Comparison of ENCODE assay signal across 24 cellular contexts in genomic region chr22:39030705-39031104, GRCh38.
"Had no signal": no experiment of that assay in that cellular context is flagged by ENCODE, and none has a peak within 500 bp of the region (broad histone marks: within the 10 kb centered on the region; RNA-seq: fewer than 3 reads in every experiment).

No MANE protein-coding gene starts in this region.

- H3K27me3 Mint-ChIP-seq: activated B cell treated with CpG ODN at 0.5 μM for 24 hours; activated CD8-positive, alpha-beta T cell treated with anti-CD3 and anti-CD28 coated beads for 36 hours; activated T-helper 17 cell treated with anti-CD3 and anti-CD28 coated beads, Interleukin-2, amount 50 U/mL, for 72 hours; naive B cell; type B pancreatic cell had no signal

- H3K27ac Mint-ChIP-seq: activated B cell treated with CpG ODN at 0.5 μM for 24 hours; activated CD8-positive, alpha-beta T cell treated with anti-CD3 and anti-CD28 coated beads for 36 hours; activated T-helper 17 cell treated with anti-CD3 and anti-CD28 coated beads, Interleukin-2, amount 50 U/mL, for 72 hours; dendritic cell treated with granulocyte-macrophage colony-stimulating factor and Interleukin-4, amounts not matched to agents 40 ng/mL and 50 ng/mL, for 4 days; endodermal cell; mesothelial cell of epicardium; type B pancreatic cell had no signal

- DNase-seq: activated B cell treated with CpG ODN at 0.5 μM for 24 hours; activated CD4-positive, alpha-beta T cell treated with anti-CD3 and anti-CD28 coated beads, Interleukin-2, amount 50 U/mL, for 1 hour; activated CD8-positive, alpha-beta T cell treated with anti-CD3 and anti-CD28 coated beads for 36 hours; activated gamma-delta T cell treated with Interleukin-2 at 50 U/mL for 16 hours; activated naive CD4-positive, alpha-beta T cell treated with anti-CD3 and anti-CD28 coated beads, Interleukin-2, amount 50 U/mL, for 16 hours; amygdala; caudate nucleus; foreskin fibroblast; head of caudate nucleus; hippocampal formation; left cardiac atrium; naive B cell; occipital lobe; stimulated activated CD4-positive, alpha-beta T cell treated with anti-CD3 and anti-CD28 coated beads, Interleukin-15, amount 100 ng/mL, for 24 hours; stimulated activated CD4-positive, alpha-beta T cell treated with anti-CD3 and anti-CD28 coated beads, Interleukin-2, amount 100 ng/mL, for 24 hours; stimulated activated naive CD8-positive, alpha-beta T cell treated with anti-CD3 and anti-CD28 coated beads, Interleukin-15, Interleukin-2, amounts not matched to agents 100 U/mL and 50 U/mL, for 24 hours; T-helper 2 cell; uterus had no signal

- ATAC-seq: activated CD8-positive, alpha-beta T cell treated with anti-CD3 and anti-CD28 coated beads for 36 hours; activated T-helper 17 cell treated with anti-CD3 and anti-CD28 coated beads, Interleukin-2, amount 50 U/mL, for 72 hours; esophagus mucosa; left cardiac atrium; stimulated activated naive CD8-positive, alpha-beta T cell treated with anti-CD3 and anti-CD28 coated beads, Interleukin-15, Interleukin-2, amounts not matched to agents 100 U/mL and 50 U/mL, for 24 hours had no signal

- H3K36me3 Mint-ChIP-seq: mesothelial cell of epicardium, type B pancreatic cell had no signal

- H3K4me3 Mint-ChIP-seq: activated B cell treated with CpG ODN at 0.5 μM for 24 hours; activated CD8-positive, alpha-beta T cell treated with anti-CD3 and anti-CD28 coated beads for 36 hours; activated T-helper 17 cell treated with anti-CD3 and anti-CD28 coated beads, Interleukin-2, amount 50 U/mL, for 72 hours; dendritic cell treated with granulocyte-macrophage colony-stimulating factor and Interleukin-4, amounts not matched to agents 40 ng/mL and 50 ng/mL, for 4 days; endodermal cell; mesothelial cell of epicardium; naive B cell; type B pancreatic cell had no signal

- H3K9me3 Mint-ChIP-seq: activated B cell treated with CpG ODN at 0.5 μM for 24 hours; activated CD8-positive, alpha-beta T cell treated with anti-CD3 and anti-CD28 coated beads for 36 hours; activated T-helper 17 cell treated with anti-CD3 and anti-CD28 coated beads, Interleukin-2, amount 50 U/mL, for 72 hours; dendritic cell treated with granulocyte-macrophage colony-stimulating factor and Interleukin-4, amounts not matched to agents 40 ng/mL and 50 ng/mL, for 4 days; endodermal cell; mesothelial cell of epicardium; naive B cell; type B pancreatic cell had no signal
